ENCODE assay signal across 17 cellular contexts in the genomic region with DNA sequence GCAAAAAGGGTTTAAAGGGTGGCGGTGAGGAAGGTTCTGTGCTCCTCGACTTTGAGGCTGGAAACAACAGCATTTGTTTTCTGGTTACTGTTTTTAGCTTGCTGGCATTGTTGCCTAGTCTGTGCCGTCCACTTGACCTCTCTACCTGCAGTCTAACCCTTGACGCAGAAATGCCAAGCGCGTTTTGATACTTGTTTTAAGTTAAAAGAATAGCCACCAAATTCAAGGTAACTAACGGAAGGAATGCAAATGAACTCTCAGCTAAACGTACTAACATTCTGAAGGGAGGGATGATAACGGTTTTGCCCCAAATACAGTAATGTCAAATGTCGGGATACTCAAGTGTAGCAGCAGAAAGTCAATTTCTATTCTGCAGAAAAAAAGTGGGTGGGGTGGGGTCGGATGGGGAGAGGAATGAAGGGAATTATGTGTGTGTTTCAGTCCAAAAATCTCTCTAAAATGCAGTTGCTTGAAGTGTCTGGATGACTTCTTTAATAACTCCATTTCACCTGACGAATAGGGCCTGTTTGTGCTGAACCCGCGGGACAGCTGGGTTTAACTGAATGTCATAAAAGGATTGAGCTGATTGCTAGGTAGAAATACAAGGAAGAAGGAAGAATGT. TPM values are rescaled to one million over a fixed set of nuclear protein-coding genes. Genes with fewer than 3 reads are reported as not detected.
DNase-seq lines count a peak whose midpoint lies in the region; ATAC-seq and TF ChIP-seq lines count a peak whose summit lies in the region.
"Had no signal": no experiment of that assay in that cellular context is flagged by ENCODE, and none has a peak within 500 bp of the region (broad histone marks: within the 10 kb centered on the region; RNA-seq: fewer than 3 reads in every experiment).

No MANE protein-coding gene starts in this region.

- H3K36me3 ChIP-seq in SK-N-SH (replicated peaks in 1 of 2; ENCODE audit: control insufficient read depth in 1 of 2, insufficient read depth in 2 of 2, low read length in 1 of 2), result no peaks in the 10 kb centered on the region
- no peaks in the 10 kb centered on the region for H3K36me3 ChIP-seq in gastroesophageal sphincter
- no peaks in the 10 kb centered on the region for H3K36me3 ChIP-seq in neuronal stem cell (replicated peaks in 1 of 2; ENCODE audit: control insufficient read depth in 2 of 2, insufficient read depth in 2 of 2, low read length in 2 of 2)
- H3K36me3 ChIP-seq: BLaER1 had no signal

- H3K9me2 ChIP-seq in SK-N-SH, result no peaks in the 10 kb centered on the region

- peaks cover 3% of the 10 kb centered on the region for H3K36me3 Mint-ChIP-seq in activated T-helper 1 cell treated with anti-CD3 and anti-CD28 coated beads, Interleukin-12 subunit alpha, Interleukin-12 subunit beta, Interleukin-2, Interleukin-4 antibody, amounts not matched to agents 30 ng/mL and 10 ng/mL and 1 ng/mL, durations not matched to agents 14 hours and 24 hours and 36 hours (ENCODE audit: low read depth)

- no peaks in the 10 kb centered on the region for H3K9me3 ChIP-seq in SK-N-SH
- H3K9me3 ChIP-seq in gastroesophageal sphincter, result no peaks in the 10 kb centered on the region
- H3K9me3 ChIP-seq in neuronal stem cell (replicated peaks in 1 of 2; ENCODE audit: control insufficient read depth in 2 of 2, insufficient read depth in 1 of 2, low read depth in 1 of 2, low read length in 2 of 2), result peaks cover 0 to 8% of the 10 kb centered on the region in 2 donors

- H2BK15ac ChIP-seq in neuronal stem cell (ENCODE audit: low read length), result no peak overlapping the region

- H4K20me1 ChIP-seq in SK-N-SH (ENCODE audit: insufficient read depth), result no peaks in the 10 kb centered on the region
- H4K20me1 ChIP-seq: BLaER1 had no signal

- no peak overlapping the region for H4K91ac ChIP-seq in neuronal stem cell (ENCODE audit: low read depth, low read length, poor library complexity)

- H3K14ac ChIP-seq in neuronal stem cell (ENCODE audit: low read length), result no peak overlapping the region

- H3K9me3 Mint-ChIP-seq in activated T-helper 1 cell treated with anti-CD3 and anti-CD28 coated beads, Interleukin-12 subunit alpha, Interleukin-12 subunit beta, Interleukin-2, Interleukin-4 antibody, amounts not matched to agents 30 ng/mL and 10 ng/mL and 1 ng/mL, durations not matched to agents 14 hours and 24 hours and 36 hours, result peaks cover 13% of the 10 kb centered on the region

- H3K4me1 Mint-ChIP-seq in activated T-helper 1 cell treated with anti-CD3 and anti-CD28 coated beads, Interleukin-12 subunit alpha, Interleukin-12 subunit beta, Interleukin-2, Interleukin-4 antibody, amounts not matched to agents 30 ng/mL and 10 ng/mL and 1 ng/mL, durations not matched to agents 14 hours and 24 hours and 36 hours (ENCODE audit: low read depth), result peaks cover 9% of the 10 kb centered on the region

- H3K79me1 ChIP-seq in neuronal stem cell (ENCODE audit: low read depth, low read length), result no peaks in the 10 kb centered on the region

- H3K4me3 Mint-ChIP-seq in activated T-helper 1 cell treated with anti-CD3 and anti-CD28 coated beads, Interleukin-12 subunit alpha, Interleukin-12 subunit beta, Interleukin-2, Interleukin-4 antibody, amounts not matched to agents 30 ng/mL and 10 ng/mL and 1 ng/mL, durations not matched to agents 14 hours and 24 hours and 36 hours, result no peak overlapping the region
- H3K4me3 Mint-ChIP-seq: CD8-positive, alpha-beta memory T cell had no signal

- no peak overlapping the region for H3K23ac ChIP-seq in neuronal stem cell (ENCODE audit: low read depth, low read length, poor library complexity)

- H4K8ac ChIP-seq in neuronal stem cell (ENCODE audit: low read depth, low read length), result no peak overlapping the region

- TF ChIP-seq EP300 in SK-N-SH (IDR thresholded peaks at IDR 0.05; ENCODE audit: borderline replicate concordance in 1 of 2, low read depth in 1 of 2, low read length in 1 of 2) (no peak), gastroesophageal sphincter (IDR thresholded peaks at IDR 0.05) (no peak)

- intact Hi-C loops in activated T-helper 1 cell treated with anti-CD3 and anti-CD28 coated beads, Interleukin-12 subunit alpha, Interleukin-12 subunit beta, Interleukin-2, Interleukin-4 antibody, amounts not matched to agents 30 ng/mL and 10 ng/mL and 1 ng/mL, durations not matched to agents 14 hours and 24 hours and 36 hours (cut with micrococcal nuclease), result no loop called here

- TF ChIP-seq RAD21 in SK-N-SH (IDR thresholded peaks at IDR 0.05; ENCODE audit: low read length), result no peak

- no peak overlapping the region for H3K27ac ChIP-seq in SK-N-SH (ENCODE audit: low read depth in 2 of 2, low read length in 1 of 2)
- H3K27ac ChIP-seq in gastroesophageal sphincter, result peak overlapping the region; percentile 94 to 98 (median 96)
- no peak overlapping the region for H3K27ac ChIP-seq in neuronal stem cell (replicated peaks; ENCODE audit: low read length)
- H3K27ac ChIP-seq: BLaER1 had no signal

- H3F3A ChIP-seq in SK-N-SH (replicated peaks; ENCODE audit: insufficient read depth), result no peaks in the 10 kb centered on the region

- 17% methylated on average over 14 of the region's 14 CpGs for WGBS in SK-N-SH (ENCODE audit: low lambda C conversion rate)
- WGBS in gastroesophageal sphincter (ENCODE audit: low coverage in 1 of 2), 2 donors, result 10 to 37% methylated on average over 7 to 13 of the region's 14 CpGs
- no CpG with 5 or more reads among the region's 14 CpGs for WGBS in neuronal stem cell (ENCODE audit: extremely low coverage in 2 of 2, insufficient read length in 2 of 2, insufficient replicate concordance in 1 of 2), 2 donors

- no peaks in the 10 kb centered on the region for H3K79me2 ChIP-seq in SK-N-SH (ENCODE audit: insufficient read depth)

- CTCF ChIA-PET in SK-N-SH (lab: Yijun Ruan, JAX), result interaction anchor here (0.8 to 1.1 kb wide), 3 partner anchors 9 to 857 kb away, joined by 3 to 5 read pairs (median 4); no protein-coding TSS in a partner anchor

- no peak overlapping the region for H2BK120ac ChIP-seq in neuronal stem cell (ENCODE audit: low read depth, low read length)

- H3K4me1 ChIP-seq in SK-N-SH (ENCODE audit: control insufficient read depth in 1 of 2, insufficient read depth in 2 of 2, low read depth in 1 of 2, low read length in 1 of 2) (peaks cover 0 to 8% of the 10 kb centered on the region in 2 experiments; a peak in 1 of 4 replicates), gastroesophageal sphincter (peaks cover 0 to 49% (median 0%) of the 10 kb centered on the region in 3 donors), neuronal stem cell (ENCODE audit: control insufficient read depth in 2 of 2, insufficient read depth in 1 of 2, low read depth in 1 of 2, low read length in 2 of 2) (peaks cover 0 to 1% of the 10 kb centered on the region in 2 donors)
- H3K4me1 ChIP-seq: BLaER1 had no signal

- no peak overlapping the region for H3K9ac ChIP-seq in SK-N-SH
- H3K9ac ChIP-seq in neuronal stem cell (ENCODE audit: low read depth, low read length, poor library complexity), result no peak overlapping the region
- H3K9ac ChIP-seq: BLaER1 had no signal

- no peak overlapping the region for H3K4ac ChIP-seq in neuronal stem cell (ENCODE audit: low read length)

- ATAC-seq in SK-N-SH treated with all-trans-retinoic acid at 6 μM for 48 hours, result no peak
- no peak for ATAC-seq in gastroesophageal sphincter
- no peak for ATAC-seq in GM18505 (IDR thresholded peaks at IDR 0.05; ENCODE audit: unreplicated experiment)
- ATAC-seq in GM19035 (IDR thresholded peaks at IDR 0.05; ENCODE audit: unreplicated experiment), result no peak
- ATAC-seq: Panc1 had no signal

- DNase-seq in SK-N-SH (no peak), neuronal stem cell (ENCODE audit: low spot score) (no peak), GF-D8 (lab: John Stamatoyannopoulos, UW) (no peak)
- DNase-seq in activated T-helper 1 cell treated with anti-CD3 and anti-CD28 coated beads, Interleukin-12 subunit alpha, Interleukin-12 subunit beta, Interleukin-2, Interleukin-4 antibody, amounts not matched to agents 30 ng/mL and 10 ng/mL and 1 ng/mL, durations not matched to agents 14 hours and 24 hours and 36 hours (ENCODE audit: low spot score), result no peak
- DNase-seq: 8988T; CD8-positive, alpha-beta memory T cell; NCI-H1092; NCI-H1694; NCI-H2107; NCI-H82; Right ventricle myocardium superior had no signal

- H3K4me2 ChIP-seq in SK-N-SH, result no peak overlapping the region
- H3K4me2 ChIP-seq in neuronal stem cell (ENCODE audit: insufficient read depth, low read length, poor library complexity, severe bottlenecking), result no peak overlapping the region
- H3K4me2 ChIP-seq: BLaER1 had no signal

- TF ChIP-seq POLR2A in gastroesophageal sphincter (IDR thresholded peaks at IDR 0.05) (no peak), GM18505 (IDR thresholded peaks at IDR 0.05; ENCODE audit: borderline replicate concordance, extremely low read depth, insufficient read depth, insufficient read length) (no peak)

- no peak overlapping the region for H2BK12ac ChIP-seq in neuronal stem cell (ENCODE audit: low read length)

- H2BK5ac ChIP-seq in neuronal stem cell (ENCODE audit: low read length), result no peak overlapping the region

- H2AFZ ChIP-seq in SK-N-SH (ENCODE audit: low read depth), result no peak overlapping the region
- peak overlapping the region; percentile 26 for H2AFZ ChIP-seq in neuronal stem cell (ENCODE audit: low read length)

- H3K27me3 Mint-ChIP-seq in activated T-helper 1 cell treated with anti-CD3 and anti-CD28 coated beads, Interleukin-12 subunit alpha, Interleukin-12 subunit beta, Interleukin-2, Interleukin-4 antibody, amounts not matched to agents 30 ng/mL and 10 ng/mL and 1 ng/mL, durations not matched to agents 14 hours and 24 hours and 36 hours (ENCODE audit: insufficient read depth), result peaks cover 67% of the 10 kb centered on the region

- TF ChIP-seq CTCF in SK-N-SH (IDR thresholded peaks at IDR 0.05) (no peak), gastroesophageal sphincter (IDR thresholded peaks at IDR 0.05) (no peak)

- POLR2A ChIA-PET in SK-N-SH (lab: Yijun Ruan, JAX), result no interaction called here

- H3K18ac ChIP-seq in neuronal stem cell (ENCODE audit: low read length), result no peak overlapping the region

- H3K27ac Mint-ChIP-seq in activated T-helper 1 cell treated with anti-CD3 and anti-CD28 coated beads, Interleukin-12 subunit alpha, Interleukin-12 subunit beta, Interleukin-2, Interleukin-4 antibody, amounts not matched to agents 30 ng/mL and 10 ng/mL and 1 ng/mL, durations not matched to agents 14 hours and 24 hours and 36 hours, result peak overlapping the region; percentile 19

- H2AK5ac ChIP-seq in neuronal stem cell (ENCODE audit: low read depth, low read length), result no peak overlapping the region

- H3K4me3 ChIP-seq in SK-N-SH (ENCODE audit: low read depth in 2 of 2, low read length in 1 of 2), result no peak overlapping the region
- H3K4me3 ChIP-seq in gastroesophageal sphincter, result peak overlapping the region; percentile 34 to 88
- no peak overlapping the region for H3K4me3 ChIP-seq in neuronal stem cell (ENCODE audit: low read length in 2 of 2)
- H3K4me3 ChIP-seq: BLaER1 had no signal

- H3K27me3 ChIP-seq in SK-N-SH (ENCODE audit: insufficient read depth) (peaks cover 64% of the 10 kb centered on the region), gastroesophageal sphincter (peaks cover 65% of the 10 kb centered on the region), neuronal stem cell (ENCODE audit: control insufficient read depth in 3 of 3, insufficient read depth in 3 of 3, low read depth in 1 of 3, low read length in 3 of 3) (peaks cover 32 to 67% (median 60%) of the 10 kb centered on the region in 3 experiments)

RNA-seq across cellular contexts. Expression of gene NKX6-1, which starts 3.4 kb away (rescaled TPM):
- not detected in 2 replicates for polyA plus RNA-seq in SK-N-SH (2012; rRNA removed)
- not detected in 2 replicates for polyA plus RNA-seq in SK-N-SH (2012; cell fraction: cytosol; rRNA removed)
- polyA plus RNA-seq in SK-N-SH (2012; cell fraction: nucleus; rRNA removed), result not detected in 2 replicates
- total RNA-seq in activated T-helper 1 cell treated with anti-CD3 and anti-CD28 coated beads, Interleukin-12 subunit alpha, Interleukin-12 subunit beta, Interleukin-2, Interleukin-4 antibody, amounts not matched to agents 30 ng/mL and 10 ng/mL and 1 ng/mL, durations not matched to agents 14 hours and 24 hours and 36 hours, result not detected in 2 replicates
- 100 to 1,000 TPM in 1 of 4 donors, 10 to 100 TPM in 2, 1 to 10 TPM in 1; 6.2 to 102 (median 65.8) TPM for total RNA-seq in gastroesophageal sphincter
- polyA plus RNA-seq in neuronal stem cell (2013, experiment 1 of 2), result 0.13 TPM
- 0.17 TPM for polyA plus RNA-seq in neuronal stem cell (2013, experiment 2 of 2)
- total RNA-seq: CD8-positive, alpha-beta memory T cell; Right ventricle myocardium superior had no signal
- polyA plus RNA-seq: CD8-positive, alpha-beta memory T cell had no signal

Comparison
In these comparisons a context has a peak if more than half of its experiments do, and no peak if none do; other contexts are left out.
1. H3K27ac ChIP-seq: peak in gastroesophageal sphincter (4 of 4); none in SK-N-SH (0 of 2) and neuronal stem cell (single experiment).
2. H3K4me3 ChIP-seq: peak in gastroesophageal sphincter (2 of 2); none in SK-N-SH (0 of 2) and neuronal stem cell (0 of 2).